ENCODE assay signal across 27 cellular contexts in genomic region chr11:129945377-129945776, GRCh38.
"Had no signal": no experiment of that assay in that cellular context is flagged by ENCODE, and none has a peak within 500 bp of the region (broad histone marks: within the 10 kb centered on the region; RNA-seq: fewer than 3 reads in every experiment).

No MANE protein-coding gene starts in this region.

- H3K27me3 ChIP-seq: ascending aorta, brain microvascular endothelial cell, dorsolateral prefrontal cortex, heart right ventricle, suprapubic skin, tibial artery, upper lobe of right lung had no signal

- FAIRE-seq: endothelial cell of umbilical vein had no signal

- DNase-seq: activated CD4-positive, alpha-beta memory T cell treated with anti-CD3 and anti-CD28 coated beads, Interleukin-2, amount 10 ng/mL, durations not matched to agents 7 days and 5 days; activated CD4-positive, alpha-beta T cell treated with anti-CD3 and anti-CD28 coated beads for 1 hour; activated CD4-positive, alpha-beta T cell treated with anti-CD3 and anti-CD28 coated beads, Interleukin-2, amount 10 ng/mL, durations not matched to agents 7 days and 5 days; activated CD8-positive, alpha-beta memory T cell treated with anti-CD3 and anti-CD28 coated beads, Interleukin-2, amount 50 U/mL, for 48 hours; activated gamma-delta T cell; activated naive CD4-positive, alpha-beta T cell treated with anti-CD3 and anti-CD28 coated beads, Interleukin-2, amount 10 ng/mL, durations not matched to agents 7 days and 5 days; activated naive CD8-positive, alpha-beta T cell treated with anti-CD3 and anti-CD28 coated beads, Interleukin-2, amount 10 ng/mL, durations not matched to agents 7 days and 5 days; activated T-cell treated with anti-CD3 and anti-CD28 coated beads, Interleukin-2, amount 50 U/mL, for 24 hours; brain microvascular endothelial cell; dorsolateral prefrontal cortex; foreskin fibroblast; heart right ventricle; midbrain; naive thymus-derived CD4-positive, alpha-beta T cell; occipital lobe; posterior cingulate gyrus; right cardiac atrium; stimulated activated CD4-positive, alpha-beta T cell treated with anti-CD3 and anti-CD28 coated beads, Interleukin-15, amount 100 ng/mL, for 24 hours; stimulated activated CD4-positive, alpha-beta T cell treated with anti-CD3 and anti-CD28 coated beads, Interleukin-2, amount 100 ng/mL, for 24 hours; stimulated activated naive B cell treated with anti-CD40 and anti-IgM and Interleukin-4, amounts not matched to agents 10 μg/mL and 1 μg/mL and 100 μg/mL, for 72 hours; tibial artery; upper lobe of right lung had no signal

- H3K27ac ChIP-seq: ascending aorta, brain microvascular endothelial cell, coronary artery, heart right ventricle, suprapubic skin, tibial artery, upper lobe of right lung had no signal

- ATAC-seq: esophagus mucosa; heart right ventricle; naive thymus-derived CD4-positive, alpha-beta T cell; right cardiac atrium; stimulated activated naive B cell treated with anti-CD40 and anti-IgM and Interleukin-4, amounts not matched to agents 10 μg/mL and 1 μg/mL and 100 μg/mL, for 72 hours; upper lobe of right lung had no signal

- H3K4me3 ChIP-seq: ascending aorta, coronary artery, dorsolateral prefrontal cortex, heart right ventricle, suprapubic skin, tibial artery, upper lobe of right lung had no signal

- H3K4me1 ChIP-seq: ascending aorta, suprapubic skin, tibial artery had no signal

- H3K9me3 ChIP-seq: ascending aorta, heart right ventricle, suprapubic skin, tibial artery, upper lobe of right lung had no signal
